21 cellular contexts compared by ENCODE assay signal in genomic region chr19:27744926-27745844, GRCh38.
DNase-seq lines count a peak whose midpoint lies in the region; ATAC-seq, FAIRE-seq and TF ChIP-seq lines count a peak whose summit lies in the region.
"Had no signal": no experiment of that assay in that cellular context is flagged by ENCODE, and none has a peak within 500 bp of the region (broad histone marks: within the 10 kb centered on the region; RNA-seq: fewer than 3 reads in every experiment).

No MANE protein-coding gene starts in this region.

- CTCF ChIA-PET in HepG2 (lab: Yijun Ruan, JAX; ENCODE audit: low intra/inter-chr PET ratio, low total read pairs), result no interaction called here

- no peaks in the 10 kb centered on the region for H4K20me1 ChIP-seq in HepG2 (ENCODE audit: insufficient read depth, low read length)

- no peaks in the 10 kb centered on the region for H3K79me2 ChIP-seq in HepG2 (ENCODE audit: insufficient read depth, low read length)

- ATAC-seq in heart right ventricle (peak in 5 of 8 donors; percentile 57 to 86 (median 70)), HepG2 (no peak), HG03521 (IDR thresholded peaks at IDR 0.05; ENCODE audit: unreplicated experiment) (no peak)
- ATAC-seq: mucosa of descending colon had no signal

- no peak overlapping the region for H3K4me3 ChIP-seq in heart right ventricle
- no peak overlapping the region for H3K4me3 ChIP-seq in HepG2 (replicated peaks in 1 of 3; ENCODE audit: insufficient read depth in 1 of 3, low read depth in 2 of 3, low read length in 3 of 3)
- H3K4me3 ChIP-seq: mucosa of descending colon had no signal

- no peak overlapping the region for H3K9ac ChIP-seq in HepG2 (ENCODE audit: insufficient read depth, low read depth, low read length)

- intact Hi-C loops in heart right ventricle (cut with DNase I) (no loop called here), posterior vena cava (cut with DNase I) (no loop called here), HepG2 (cut with micrococcal nuclease; ENCODE audit: unreplicated experiment) (no loop called here)

- no peak overlapping the region for H3K4me2 ChIP-seq in HepG2 (ENCODE audit: low read depth, low read length)

- POLR2A ChIA-PET in HepG2 (lab: Yijun Ruan, JAX), result no interaction called here

- DNase-seq in G401 (ENCODE audit: low spot score) (peak; percentile 70), heart right ventricle (no peak), posterior vena cava (ENCODE audit: low spot score) (peak; percentile 24), NCI-H2171 treated with DMSO at 0.1 percent for 48 hours (lab: John Stamatoyannopoulos, UW) (no peak), HepG2 (ENCODE audit: low spot score) (no peak), NCI-H1417 (lab: John Stamatoyannopoulos, UW) (no peak)
- peak; percentile 6 for DNase-seq in activated CD8-positive, alpha-beta memory T cell treated with anti-CD3 and anti-CD28 coated beads, Interleukin-2, amount 50 U/mL, for 48 hours
- DNase-seq: ACHN; activated CD4-positive, alpha-beta T cell treated with anti-CD3 and anti-CD28 coated beads, Interleukin-2, amount 10 ng/mL, durations not matched to agents 24 days and 14 days; activated gamma-delta T cell treated with Interleukin-2 at 50 U/mL for 16 hours; amniotic stem cell; effector CD4-positive, alpha-beta T cell; HCEC 1CT; mucosa of descending colon; NCI-H69; SHP77; stimulated activated CD4-positive, alpha-beta T cell treated with anti-CD3 and anti-CD28 coated beads, Interleukin-15, amount 100 ng/mL, for 24 hours had no signal

- peaks cover 0 to 1% (median 0%) of the 10 kb centered on the region in 11 donors for H3K9me3 ChIP-seq in heart right ventricle
- H3K9me3 ChIP-seq in HepG2 (ENCODE audit: low read length), result peaks cover 51% of the 10 kb centered on the region
- H3K9me3 ChIP-seq: neutrophil had no signal

- H2AFZ ChIP-seq in HepG2 (ENCODE audit: low read length), result no peak overlapping the region

- TF ChIP-seq CTCF in heart right ventricle (IDR thresholded peaks at IDR 0.05) (no peak), HepG2 (CRISPR knock-in tag; IDR thresholded peaks at IDR 0.05) (no peak)

- H3K27ac ChIP-seq in heart right ventricle (no peak overlapping the region), HepG2 (ENCODE audit: extremely low read length, insufficient read depth, low read length) (no peak overlapping the region)
- H3K27ac ChIP-seq: C4-2B, neutrophil had no signal

- TF ChIP-seq POLR2A in HepG2 (IDR thresholded peaks at IDR 0.05; ENCODE audit: insufficient read depth in 1 of 2, low read depth in 2 of 2, low read length in 2 of 2), result no peak

- H3K4me1 ChIP-seq in heart right ventricle (peaks cover 0 to 35% (median 11%) of the 10 kb centered on the region in 9 donors), HepG2 (ENCODE audit: insufficient read depth, low read length) (no peaks in the 10 kb centered on the region)

- TF ChIP-seq EP300 in HepG2 (IDR thresholded peaks at IDR 0.05; ENCODE audit: low read depth in 2 of 2, low read length in 2 of 2) (no peak), HepG2 (CRISPR knock-in tag; IDR thresholded peaks at IDR 0.05; ENCODE audit: borderline replicate concordance) (no peak)

- WGBS in heart right ventricle, 2 donors, result 59 to 68% methylated on average over 10 of the region's 10 CpGs
- WGBS in HepG2 (ENCODE audit: low lambda C conversion rate), result 66% methylated on average over 4 of the region's 10 CpGs

- in situ Hi-C loops in G401 (cut with HindIII; ENCODE audit: low sequenced_read_pairs), result no loop called here
- in situ Hi-C loops in HepG2 (cut with HindIII; ENCODE audit: extremely low pct_ligation_motif_present, low pct_unique_long_range_greater_than_20kb), result no loop called here

- no peak for TF ChIP-seq RAD21 in HepG2 (CRISPR knock-in tag; IDR thresholded peaks at IDR 0.05)

- H3K27me3 ChIP-seq in heart right ventricle (no peaks in the 10 kb centered on the region), HepG2 (ENCODE audit: control insufficient read depth in 1 of 2, insufficient read depth in 2 of 2, low read length in 2 of 2) (no peaks in the 10 kb centered on the region)

- H3K36me3 ChIP-seq in heart right ventricle, result no peaks in the 10 kb centered on the region
- H3K36me3 ChIP-seq in HepG2 (replicated peaks in 1 of 2; ENCODE audit: control insufficient read depth in 1 of 2, insufficient read depth in 2 of 2, low read length in 2 of 2), result no peaks in the 10 kb centered on the region
- H3K36me3 ChIP-seq: neutrophil had no signal

- no peak for FAIRE-seq in HepG2 (lab: Jason Lieb, UNC)
- FAIRE-seq: D721Med had no signal

- BruUV-seq in HepG2 (replicated peaks; lab: Mats Ljungman, UMichigan), result no TSS peak

TF ChIP-seq in HepG2, 621 proteins besides CTCF, POLR2A, EP300 and RAD21:
- TF ChIP-seq MYPOP (CRISPR knock-in tag; IDR thresholded peaks at IDR 0.05), result no peak
- TF ChIP-seq ZBTB42 (CRISPR knock-in tag; IDR thresholded peaks at IDR 0.05), result no peak
- no peak for TF ChIP-seq FOXJ3 (CRISPR knock-in tag; IDR thresholded peaks at IDR 0.05; ENCODE audit: borderline replicate concordance)
- TF ChIP-seq SIX1 (CRISPR knock-in tag; IDR thresholded peaks at IDR 0.05; ENCODE audit: borderline replicate concordance), result no peak
- no peak for TF ChIP-seq GRHL1 (CRISPR knock-in tag; conservative IDR thresholded peaks at IDR 0.05)
- TF ChIP-seq HOXA3 (CRISPR knock-in tag; IDR thresholded peaks at IDR 0.05), result no peak

Comparison
In these comparisons a context has a peak if more than half of its experiments do, and no peak if none do; other contexts are left out.
1. DNase-seq: peak in G401 (single experiment), activated CD8-positive, alpha-beta memory T cell treated with anti-CD3 and anti-CD28 coated beads, Interleukin-2, amount 50 U/mL, for 48 hours (single experiment) and posterior vena cava (single experiment); none in heart right ventricle (0 of 2), NCI-H2171 treated with DMSO at 0.1 percent for 48 hours (single experiment), HepG2 (single experiment) and NCI-H1417 (0 of 3).
2. ATAC-seq: peak in heart right ventricle (5 of 8); none in HepG2 (single experiment) and HG03521 (single experiment).